Comparison of ENCODE assay signal across 12 cellular contexts in genomic region chr12:53561590-53561953, GRCh38. TPM values are rescaled to one million over a fixed set of nuclear protein-coding genes. Genes with fewer than 3 reads are reported as not detected.
DNase-seq lines count a peak whose midpoint lies in the region; ATAC-seq and TF ChIP-seq lines count a peak whose summit lies in the region.
"Had no signal": no experiment of that assay in that cellular context is flagged by ENCODE, and none has a peak within 500 bp of the region (broad histone marks: within the 10 kb centered on the region; RNA-seq: fewer than 3 reads in every experiment).

No MANE protein-coding gene starts in this region.

- intact Hi-C loops in left ventricle myocardium superior (cut with micrococcal nuclease) = no loop called here
- intact Hi-C loops in Right ventricle myocardium inferior (cut with DNase I) = no loop called here
- intact Hi-C loops in activated T-helper 1 cell treated with anti-CD3 and anti-CD28 coated beads, Interleukin-12 subunit alpha, Interleukin-12 subunit beta, Interleukin-2, Interleukin-4 antibody, amounts not matched to agents 30 ng/mL and 10 ng/mL and 1 ng/mL, durations not matched to agents 14 hours and 24 hours and 36 hours (cut with micrococcal nuclease) = loop anchor here (1.0 to 2.0 kb wide), 3 partner anchors 16 to 65 kb away; partner anchors contain the start of gene ATF7

- H3K9me2 ChIP-seq in hepatocyte (replicated peaks; ENCODE audit: insufficient read depth) = no peaks in the 10 kb centered on the region

- H3K79me2 ChIP-seq in hepatocyte = peaks cover 33% of the 10 kb centered on the region

- H2AFZ ChIP-seq in hepatocyte = no peak overlapping the region

- no peak overlapping the region for H3K4me3 Mint-ChIP-seq in activated T-helper 1 cell treated with anti-CD3 and anti-CD28 coated beads, Interleukin-12 subunit alpha, Interleukin-12 subunit beta, Interleukin-2, Interleukin-4 antibody, amounts not matched to agents 30 ng/mL and 10 ng/mL and 1 ng/mL, durations not matched to agents 14 hours and 24 hours and 36 hours
- H3K4me3 Mint-ChIP-seq: dendritic cell treated with granulocyte-macrophage colony-stimulating factor and Interleukin-4, amounts not matched to agents 40 ng/mL and 50 ng/mL, for 4 days had no signal

- peak overlapping the region; percentile 73 for H3K27ac Mint-ChIP-seq in activated T-helper 1 cell treated with anti-CD3 and anti-CD28 coated beads, Interleukin-12 subunit alpha, Interleukin-12 subunit beta, Interleukin-2, Interleukin-4 antibody, amounts not matched to agents 30 ng/mL and 10 ng/mL and 1 ng/mL, durations not matched to agents 14 hours and 24 hours and 36 hours
- H3K27ac Mint-ChIP-seq: dendritic cell treated with granulocyte-macrophage colony-stimulating factor and Interleukin-4, amounts not matched to agents 40 ng/mL and 50 ng/mL, for 4 days had no signal

- WGBS in hepatocyte (ENCODE audit: low lambda C conversion rate, missing lambda C conversion rate) = 92% methylated on average over 1 of the region's 1 CpG

- no peaks in the 10 kb centered on the region for H3K4me1 ChIP-seq in hepatocyte (ENCODE audit: insufficient read depth)

- no peaks in the 10 kb centered on the region for H3K9me3 ChIP-seq in hepatocyte (ENCODE audit: low read depth)
- H3K9me3 ChIP-seq: Peyer's patch had no signal

- no peaks in the 10 kb centered on the region for H3K36me3 ChIP-seq in hepatocyte (replicated peaks; ENCODE audit: insufficient read depth, low read depth)
- H3K36me3 ChIP-seq: Peyer's patch had no signal

- peaks cover 41% of the 10 kb centered on the region for H3K4me1 Mint-ChIP-seq in activated T-helper 1 cell treated with anti-CD3 and anti-CD28 coated beads, Interleukin-12 subunit alpha, Interleukin-12 subunit beta, Interleukin-2, Interleukin-4 antibody, amounts not matched to agents 30 ng/mL and 10 ng/mL and 1 ng/mL, durations not matched to agents 14 hours and 24 hours and 36 hours (ENCODE audit: low read depth)

- peak overlapping the region; percentile 22 for H3K27ac ChIP-seq in hepatocyte

- H3K36me3 Mint-ChIP-seq in activated T-helper 1 cell treated with anti-CD3 and anti-CD28 coated beads, Interleukin-12 subunit alpha, Interleukin-12 subunit beta, Interleukin-2, Interleukin-4 antibody, amounts not matched to agents 30 ng/mL and 10 ng/mL and 1 ng/mL, durations not matched to agents 14 hours and 24 hours and 36 hours (ENCODE audit: low read depth) = peaks cover 14% of the 10 kb centered on the region

- H3K27me3 ChIP-seq in hepatocyte = no peaks in the 10 kb centered on the region
- H3K27me3 ChIP-seq: Peyer's patch had no signal

- H3K4me3 ChIP-seq in hepatocyte = no peak overlapping the region
- H3K4me3 ChIP-seq: Peyer's patch had no signal

- TF ChIP-seq CTCF in hepatocyte (IDR thresholded peaks at IDR 0.05; ENCODE audit: poor library complexity) = no peak

- peaks cover 4% of the 10 kb centered on the region for H4K20me1 ChIP-seq in hepatocyte (ENCODE audit: insufficient read depth, poor library complexity, severe bottlenecking)

- no peaks in the 10 kb centered on the region for H3K27me3 Mint-ChIP-seq in activated T-helper 1 cell treated with anti-CD3 and anti-CD28 coated beads, Interleukin-12 subunit alpha, Interleukin-12 subunit beta, Interleukin-2, Interleukin-4 antibody, amounts not matched to agents 30 ng/mL and 10 ng/mL and 1 ng/mL, durations not matched to agents 14 hours and 24 hours and 36 hours (ENCODE audit: insufficient read depth)
- H3K27me3 Mint-ChIP-seq: dendritic cell treated with granulocyte-macrophage colony-stimulating factor and Interleukin-4, amounts not matched to agents 40 ng/mL and 50 ng/mL, for 4 days had no signal

- no peaks in the 10 kb centered on the region for H3K9me3 Mint-ChIP-seq in activated T-helper 1 cell treated with anti-CD3 and anti-CD28 coated beads, Interleukin-12 subunit alpha, Interleukin-12 subunit beta, Interleukin-2, Interleukin-4 antibody, amounts not matched to agents 30 ng/mL and 10 ng/mL and 1 ng/mL, durations not matched to agents 14 hours and 24 hours and 36 hours
- H3K9me3 Mint-ChIP-seq: dendritic cell treated with granulocyte-macrophage colony-stimulating factor and Interleukin-4, amounts not matched to agents 40 ng/mL and 50 ng/mL, for 4 days had no signal

- peak; percentile 11 for ATAC-seq in left ventricle myocardium superior
- ATAC-seq in Right ventricle myocardium inferior = no peak
- no peak for ATAC-seq in GM19395 (IDR thresholded peaks at IDR 0.05; ENCODE audit: unreplicated experiment)

- DNase-seq in left ventricle myocardium superior (no peak), Right ventricle myocardium inferior (ENCODE audit: missing footprints) (no peak), hepatocyte (ENCODE audit: low spot score) (peak; percentile 27), DMS 273 treated with DMSO at 0.1 percent for 48 hours (lab: John Stamatoyannopoulos, UW) (no peak), HuH-7.5 (ENCODE audit: low spot score) (no peak), medulla oblongata (ENCODE audit: extremely low spot score) (no peak)
- DNase-seq in activated T-helper 1 cell treated with anti-CD3 and anti-CD28 coated beads, Interleukin-12 subunit alpha, Interleukin-12 subunit beta, Interleukin-2, Interleukin-4 antibody, amounts not matched to agents 30 ng/mL and 10 ng/mL and 1 ng/mL, durations not matched to agents 14 hours and 24 hours and 36 hours (ENCODE audit: low spot score) = no peak
- DNase-seq: GDM1, Peyer's patch had no signal

- H3K4me2 ChIP-seq in hepatocyte = no peak overlapping the region

RNA-seq across cellular contexts. Expression of gene NPFF, which starts 54.3 kb away (rescaled TPM):
- total RNA-seq in left ventricle myocardium superior (not detected), Right ventricle myocardium inferior (not detected), hepatocyte (not detected in 2 replicates)
- 0.44 TPM in 1 of 2 replicates, not detected in the other for total RNA-seq in activated T-helper 1 cell treated with anti-CD3 and anti-CD28 coated beads, Interleukin-12 subunit alpha, Interleukin-12 subunit beta, Interleukin-2, Interleukin-4 antibody, amounts not matched to agents 30 ng/mL and 10 ng/mL and 1 ng/mL, durations not matched to agents 14 hours and 24 hours and 36 hours
- 0.77 TPM in 1 of 2 replicates, not detected in the other for polyA plus RNA-seq in hepatocyte
- total RNA-seq: Peyer's patch, skeletal muscle tissue had no signal
